ENCODE assay signal across 14 cellular contexts in genomic region chr1:160117709-160118183, GRCh38. TPM values are rescaled to one million over a fixed set of nuclear protein-coding genes. Genes with fewer than 3 reads are reported as not detected.
A peak's percentile ranks its signal among the peaks of the same experiment; 100 is the strongest.
DNase-seq lines count a peak whose midpoint lies in the region; ATAC-seq and TF ChIP-seq lines count a peak whose summit lies in the region.
"Had no signal": no experiment of that assay in that cellular context is flagged by ENCODE, and none has a peak within 500 bp of the region (broad histone marks: within the 10 kb centered on the region; RNA-seq: fewer than 3 reads in every experiment).

No MANE protein-coding gene starts in this region.

- peaks cover 0 to 56% (median 23%) of the 10 kb centered on the region in 4 donors for H3K4me1 ChIP-seq in stomach

- TF ChIP-seq RAD21 in Ishikawa (IDR thresholded peaks at IDR 0.05; ENCODE audit: low read depth) = no peak

- H3K27me3 Mint-ChIP-seq in HFFc6 (ENCODE audit: insufficient read depth) = peaks cover 34% of the 10 kb centered on the region
- peaks cover 33 to 65% of the 10 kb centered on the region in 2 donors for H3K27me3 Mint-ChIP-seq in effector memory CD8-positive, alpha-beta T cell

- no peaks in the 10 kb centered on the region for H3K9me3 ChIP-seq in stomach
- H3K9me3 ChIP-seq: vagina had no signal

- H3K4me1 Mint-ChIP-seq in HFFc6 (ENCODE audit: low read depth) = peaks cover 16% of the 10 kb centered on the region
- H3K4me1 Mint-ChIP-seq in effector memory CD8-positive, alpha-beta T cell (ENCODE audit: low read depth in 2 of 2) = no peaks in the 10 kb centered on the region

- no peak for TF ChIP-seq POLR2A in stomach (IDR thresholded peaks at IDR 0.05)

- peak overlapping the region in 3 of 5 donors; percentile 37 to 73 (median 73) for H3K27ac ChIP-seq in stomach
- H3K27ac ChIP-seq: vagina had no signal

- WGBS in stomach, 5 donors = 28 to 36% (median 31%) methylated on average over 8 of the region's 8 CpGs

- H3K4me3 Mint-ChIP-seq in HFFc6 = no peak overlapping the region
- no peak overlapping the region for H3K4me3 Mint-ChIP-seq in effector memory CD8-positive, alpha-beta T cell
- H3K4me3 Mint-ChIP-seq: activated T-cell treated with anti-CD3 and anti-CD28 coated beads, Interleukin-2, amount 50 U/mL, for 4 hours had no signal

- peaks cover 0 to 30% (median 15%) of the 10 kb centered on the region in 3 donors for H3K27me3 ChIP-seq in stomach
- H3K27me3 ChIP-seq: vagina had no signal

- intact Hi-C loops in stomach (cut with DNase I; ENCODE audit: low total_unique reads) = loop anchor here (10.0 kb wide), 1 partner anchor 57 kb away; no protein-coding TSS in a partner anchor

- no peak for TF ChIP-seq EP300 in Ishikawa (IDR thresholded peaks at IDR 0.05; ENCODE audit: borderline replicate concordance)
- TF ChIP-seq EP300 in stomach (IDR thresholded peaks at IDR 0.05) = no peak

- DNase-seq in dedifferentiated amniotic fluid mesenchymal stem cell (ENCODE audit: extremely low spot score) (peak; percentile 36), inferior parietal cortex (ENCODE audit: extremely low spot score) (peak; percentile 48), stomach (peak; percentile 32), NCI-H128 (lab: John Stamatoyannopoulos, UW; ENCODE audit: unreplicated experiment) (no peak), GOT3 (lab: John Stamatoyannopoulos, UW) (no peak), HFFc6 (no peak)
- DNase-seq in effector memory CD8-positive, alpha-beta T cell = no peak
- DNase-seq: activated T-cell treated with anti-CD3 and anti-CD28 coated beads, Interleukin-2, amount 50 U/mL, for 4 hours; Calu3; NCI-H69 had no signal

- peak overlapping the region in 3 of 4 donors; percentile 31 to 43 (median 41) for H3K4me3 ChIP-seq in stomach
- H3K4me3 ChIP-seq: K562 had no signal

- no peaks in the 10 kb centered on the region for H3K36me3 Mint-ChIP-seq in HFFc6 (ENCODE audit: low read depth)
- no peaks in the 10 kb centered on the region for H3K36me3 Mint-ChIP-seq in effector memory CD8-positive, alpha-beta T cell (ENCODE audit: insufficient read depth)

- ATAC-seq in effector memory CD8-positive, alpha-beta T cell (replicated peaks) = no peak
- ATAC-seq: activated T-cell treated with anti-CD3 and anti-CD28 coated beads, Interleukin-2, amount 50 U/mL, for 4 hours; K562 had no signal

- TF ChIP-seq CTCF in stomach (IDR thresholded peaks at IDR 0.05) (no peak), HFFc6 (IDR thresholded peaks at IDR 0.05) (no peak)

- H3K36me3 ChIP-seq in stomach = peaks cover 0 to 11% (median 4%) of the 10 kb centered on the region in 4 donors
- H3K36me3 ChIP-seq: vagina had no signal

- no peak overlapping the region for H3K27ac Mint-ChIP-seq in HFFc6
- no peak overlapping the region for H3K27ac Mint-ChIP-seq in effector memory CD8-positive, alpha-beta T cell

- no peaks in the 10 kb centered on the region for H3K9me3 Mint-ChIP-seq in HFFc6
- no peaks in the 10 kb centered on the region for H3K9me3 Mint-ChIP-seq in effector memory CD8-positive, alpha-beta T cell
- H3K9me3 Mint-ChIP-seq: activated T-cell treated with anti-CD3 and anti-CD28 coated beads, Interleukin-2, amount 50 U/mL, for 4 hours had no signal

TF ChIP-seq in Ishikawa, 13 proteins besides CTCF, POLR2A, EP300 and RAD21:
- TF ChIP-seq NFIC (IDR thresholded peaks at IDR 0.05) (peak; percentile 44; the same call in 1 of the 2 replicates), REST (IDR thresholded peaks at IDR 0.05; ENCODE audit: low read depth) (no peak), CREB1 (IDR thresholded peaks at IDR 0.05; ENCODE audit: low read depth) (no peak)

RNA-seq across cellular contexts. Expression of gene ATP1A2, which starts 2.2 kb away (rescaled TPM):
- total RNA-seq in stomach = 100 to 1,000 TPM in 1 of 5 donors, 10 to 100 TPM in 3, 1 to 10 TPM in 1; 7.0 to 104 (median 11.7) TPM
- polyA plus RNA-seq in stomach = 10 to 100 TPM in 1 of 3 donors, under 1 TPM in 2; 0.31 to 17.3 (median 0.56) TPM
- under 1 TPM in 5 of 6 experiments, not detected in 1; 0.09 to 0.17 (median 0.14) TPM for total RNA-seq in HFFc6 (2021; fragmentation: NEBNext Ultra II Directional; extraction: Animal tissue kit (Norgen Biotek cat#: 25700))
- total RNA-seq: activated T-cell treated with anti-CD3 and anti-CD28 coated beads, Interleukin-2, amount 50 U/mL, for 4 hours; Calu3; lung microvascular endothelial cell had no signal

RNA-seq across cellular contexts. Expression of gene IGSF8, which starts 19.3 kb away (rescaled TPM):
- total RNA-seq in stomach = 10 to 100 TPM in 3 of 5 donors, 1 to 10 TPM in 2; 4.7 to 65.2 (median 11.6) TPM
- polyA plus RNA-seq in stomach = 10 to 100 TPM in 2 of 3 donors, 1 to 10 TPM in 1; 5.8 to 21.7 (median 18.0) TPM
- 10 to 100 TPM in 5 of 6 experiments, 1 to 10 TPM in 1; 9.6 to 12.9 (median 11.2) TPM for total RNA-seq in HFFc6 (2021; fragmentation: NEBNext Ultra II Directional; extraction: Animal tissue kit (Norgen Biotek cat#: 25700))

RNA-seq across cellular contexts. Expression of gene ATP1A4, which starts 33.7 kb away (rescaled TPM):
- under 1 TPM in 1 of 5 donors, not detected in 4; 0.37 TPM for total RNA-seq in stomach
- polyA plus RNA-seq in stomach = under 1 TPM in 1 of 3 donors, not detected in 2; 0.05 TPM
- total RNA-seq in HFFc6 (2021; fragmentation: NEBNext Ultra II Directional; extraction: Animal tissue kit (Norgen Biotek cat#: 25700)) = not detected
- total RNA-seq: activated T-cell treated with anti-CD3 and anti-CD28 coated beads, Interleukin-2, amount 50 U/mL, for 4 hours; Calu3; K562; lung microvascular endothelial cell; vagina had no signal

RNA-seq across cellular contexts. Expression of gene KCNJ9, which starts 36.4 kb away (rescaled TPM):
- total RNA-seq in stomach = under 1 TPM in 1 of 5 donors, not detected in 4; 0.87 TPM
- polyA plus RNA-seq in stomach = under 1 TPM in 2 of 3 donors, not detected in 1; 0.03 to 0.06 TPM
- total RNA-seq in HFFc6 (2021; fragmentation: NEBNext Ultra II Directional; extraction: Animal tissue kit (Norgen Biotek cat#: 25700)) = not detected
- total RNA-seq: activated T-cell treated with anti-CD3 and anti-CD28 coated beads, Interleukin-2, amount 50 U/mL, for 4 hours; Calu3; K562; lung microvascular endothelial cell; vagina had no signal
- polyA plus RNA-seq: K562 had no signal

RNA-seq across cellular contexts. Expression of gene KCNJ10, which starts 47.8 kb away (rescaled TPM):
- total RNA-seq in stomach = not detected
- polyA plus RNA-seq in stomach = 1 to 10 TPM in 1 of 3 donors, under 1 TPM in 2; 0.19 to 1.1 (median 0.78) TPM
- total RNA-seq in HFFc6 (2021; fragmentation: NEBNext Ultra II Directional; extraction: Animal tissue kit (Norgen Biotek cat#: 25700)) = not detected
- total RNA-seq: Calu3, K562, lung microvascular endothelial cell, vagina had no signal

Comparison
In these comparisons a context has a peak if more than half of its experiments do, and no peak if none do; other contexts are left out.
1. DNase-seq: peak in dedifferentiated amniotic fluid mesenchymal stem cell (single experiment), inferior parietal cortex (single experiment) and stomach (single experiment); none in NCI-H128 (single experiment), GOT3 (single experiment), HFFc6 (single experiment) and effector memory CD8-positive, alpha-beta T cell (0 of 3).
2. RNA of gene ATP1A2, which starts 2.2 kb away (total RNA-seq): 7.0 to 104 TPM in stomach; 0.09 to 0.17 TPM in HFFc6; every median in the first group is over 4 times any median in the second.